8 cellular contexts compared by ENCODE assay signal in the genomic region with DNA sequence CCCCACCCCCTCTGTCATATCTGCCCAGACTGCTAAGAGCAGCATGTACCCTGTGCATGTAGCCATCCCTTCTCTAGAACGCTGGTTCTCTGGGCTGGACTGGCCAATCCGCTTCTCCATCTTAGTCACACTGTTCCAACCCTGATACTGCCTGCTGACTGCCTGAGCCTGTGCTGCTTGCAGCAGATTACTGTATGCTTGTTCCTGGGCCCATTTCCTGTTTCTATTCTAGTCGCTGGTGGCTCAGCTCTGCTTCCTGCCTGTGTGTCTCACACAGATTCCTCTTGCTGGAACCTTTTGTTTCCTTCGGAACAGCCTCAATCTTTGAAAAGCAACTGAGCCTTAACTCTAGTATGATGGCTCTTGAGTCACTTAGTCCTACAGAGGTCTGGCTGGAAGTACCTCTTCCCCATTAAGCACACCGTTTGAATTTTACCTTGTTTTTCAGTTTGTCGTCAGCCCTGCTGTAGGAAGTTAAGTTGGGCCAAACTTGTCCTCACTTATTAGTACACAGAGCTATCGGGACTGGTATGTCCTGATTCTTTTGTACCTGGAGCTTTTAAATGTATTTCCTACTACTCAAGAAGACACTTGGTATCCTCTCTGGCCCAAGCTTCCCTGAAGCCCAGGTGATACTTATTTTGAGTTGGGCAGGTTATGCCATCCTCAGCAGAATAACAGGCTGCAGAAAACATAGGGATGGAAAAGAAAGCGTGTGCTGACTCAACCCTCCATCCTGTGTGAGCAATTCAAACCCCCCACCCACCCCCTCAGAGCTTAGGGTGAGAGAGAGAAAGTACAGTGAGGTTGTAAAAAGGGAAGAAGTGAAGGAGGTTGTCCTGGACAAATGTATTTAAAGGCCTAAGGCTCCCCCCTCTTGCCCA. TPM values are rescaled to one million over a fixed set of nuclear protein-coding genes. Genes with fewer than 3 reads are reported as not detected.
DNase-seq lines count a peak whose midpoint lies in the region; ATAC-seq and TF ChIP-seq lines count a peak whose summit lies in the region.

No MANE protein-coding gene starts in this region.

- H3K4me1 Mint-ChIP-seq in activated naive CD4-positive, alpha-beta T cell treated with anti-CD3 and anti-CD28 coated beads, Interleukin-2, amount 50 U/mL, for 24 hours: peaks cover 88% of the 10 kb centered on the region

- no peaks in the 10 kb centered on the region for H3K9me3 Mint-ChIP-seq in activated naive CD4-positive, alpha-beta T cell treated with anti-CD3 and anti-CD28 coated beads, Interleukin-2, amount 50 U/mL, for 24 hours

- DNase-seq in C1 segment of cervical spinal cord (lab: John Stamatoyannopoulos, UW) (peak in 13 of 14 donors; percentile 9 to 94 (median 57)), SJSA1 (ENCODE audit: low read depth in 1 of 2, low spot score in 2 of 2) (peak; percentile 77 to 93), Right ventricle myocardium superior (peak; percentile 82), putamen (ENCODE audit: low spot score) (peak; percentile 72), vagina (ENCODE audit: extremely low spot score in 2 of 2) (no peak)

- no peaks in the 10 kb centered on the region for H3K27me3 Mint-ChIP-seq in activated naive CD4-positive, alpha-beta T cell treated with anti-CD3 and anti-CD28 coated beads, Interleukin-2, amount 50 U/mL, for 24 hours

- H3K27ac ChIP-seq in SJSA1 (peak overlapping the region; percentile 74), vagina (peak overlapping the region; percentile 37)

- peaks cover 88% of the 10 kb centered on the region for H3K36me3 ChIP-seq in SJSA1
- peaks cover 0 to 27% of the 10 kb centered on the region in 2 donors for H3K36me3 ChIP-seq in vagina

- no peaks in the 10 kb centered on the region for H3K9me3 ChIP-seq in SJSA1 (replicated peaks)
- no peaks in the 10 kb centered on the region for H3K9me3 ChIP-seq in vagina

- no peaks in the 10 kb centered on the region for H3K27me3 ChIP-seq in SJSA1 (replicated peaks)
- H3K27me3 ChIP-seq in vagina: no peaks in the 10 kb centered on the region

- H3K4me1 ChIP-seq in SJSA1 (replicated peaks): peaks cover 23% of the 10 kb centered on the region
- peaks cover 55% of the 10 kb centered on the region for H3K4me1 ChIP-seq in vagina

- no peak for TF ChIP-seq POLR2A in vagina (IDR thresholded peaks at IDR 0.05)

- ATAC-seq in GM19372 (IDR thresholded peaks at IDR 0.05; ENCODE audit: low read depth, unreplicated experiment) (peak; percentile 98), HG03520 (IDR thresholded peaks at IDR 0.05; ENCODE audit: unreplicated experiment) (peak; percentile 96), Right ventricle myocardium superior (ENCODE audit: poor library complexity) (peak; percentile 93)

- H3K4me3 Mint-ChIP-seq in activated naive CD4-positive, alpha-beta T cell treated with anti-CD3 and anti-CD28 coated beads, Interleukin-2, amount 50 U/mL, for 24 hours: peak overlapping the region; percentile 76

- H3K36me3 Mint-ChIP-seq in activated naive CD4-positive, alpha-beta T cell treated with anti-CD3 and anti-CD28 coated beads, Interleukin-2, amount 50 U/mL, for 24 hours: peaks cover 29% of the 10 kb centered on the region

- no peak overlapping the region for H3K4me3 ChIP-seq in SJSA1
- no peak overlapping the region for H3K4me3 ChIP-seq in vagina

- intact Hi-C loops in Right ventricle myocardium superior (cut with DNase I) (no loop called here), vagina (cut with DNase I) (no loop called here)

- peak overlapping the region; percentile 86 for H3K27ac Mint-ChIP-seq in activated naive CD4-positive, alpha-beta T cell treated with anti-CD3 and anti-CD28 coated beads, Interleukin-2, amount 50 U/mL, for 24 hours

- no peak for TF ChIP-seq CTCF in vagina (IDR thresholded peaks at IDR 0.05)

RNA-seq across cellular contexts. Expression of a gene that starts 43.4 kb away (rescaled TPM):
- 10.2 and 21.3 TPM in 2 replicates for total RNA-seq in SJSA1 (2014; rRNA removed; shearing (Covaris generic))
- total RNA-seq in Right ventricle myocardium superior: 5.5 TPM
- total RNA-seq in vagina: 8.1 TPM

RNA-seq across cellular contexts. Expression of a gene that starts 48.5 kb away (rescaled TPM):
- total RNA-seq in SJSA1 (2014; rRNA removed; shearing (Covaris generic)): 22.2 and 23.4 TPM in 2 replicates
- total RNA-seq in Right ventricle myocardium superior: 29.4 TPM
- total RNA-seq in vagina: 91.6 TPM

Comparison
In these comparisons a context has a peak if more than half of its experiments do, and no peak if none do; other contexts are left out.
1. DNase-seq: peak in C1 segment of cervical spinal cord (13 of 14), SJSA1 (2 of 2), Right ventricle myocardium superior (single experiment) and putamen (single experiment); none in vagina (0 of 2).
2. Peak in every context shown above with its lines, with median percentiles within 50 percentile points of each other: ATAC-seq.